In genomic region chr3:120795017-120795648, GRCh38 we compare ENCODE assay signal across 9 cellular contexts.
DNase-seq lines count a peak whose midpoint lies in the region; ATAC-seq and TF ChIP-seq lines count a peak whose summit lies in the region.
"Had no signal": no experiment of that assay in that cellular context is flagged by ENCODE, and none has a peak within 500 bp of the region (broad histone marks: within the 10 kb centered on the region; RNA-seq: fewer than 3 reads in every experiment).

No MANE protein-coding gene starts in this region.

- no peak overlapping the region for H3K4me3 ChIP-seq in astrocyte of the cerebellum (ENCODE audit: low read depth, low read length)
- H3K4me3 ChIP-seq: BLaER1 had no signal

- peak; percentile 94 for ATAC-seq in HG02610 (IDR thresholded peaks at IDR 0.05; ENCODE audit: unreplicated experiment)

- in situ Hi-C loops in astrocyte of the cerebellum (cut with HindIII; ENCODE audit: low sequenced_read_pairs) = no loop called here

- DNase-seq in NCI-H1417 (lab: John Stamatoyannopoulos, UW) = peak; percentile 28 to 75 (median 72)
- DNase-seq in NCI-H1417 treated with DMSO at 0.1 percent for 48 hours (lab: John Stamatoyannopoulos, UW) = no peak
- peak; percentile 26 for DNase-seq in NCI-H1048 (lab: John Stamatoyannopoulos, UW)
- peak; percentile 34 for DNase-seq in T-helper 22 cell (ENCODE audit: low read depth)
- DNase-seq in astrocyte of the cerebellum (ENCODE audit: low read depth) = peak; percentile 65
- peak; percentile 76 for DNase-seq in iPS-NIHi11 (ENCODE audit: low spot score)
- peak; percentile 62 to 68 for DNase-seq in stimulated activated CD4-positive, alpha-beta T cell treated with anti-CD3 and anti-CD28 coated beads, Interleukin-15, amount 100 ng/mL, for 1 hour (ENCODE audit: low read depth in 1 of 2, low spot score in 1 of 2)

- TF ChIP-seq CTCF in astrocyte of the cerebellum (IDR thresholded peaks at IDR 0.05; ENCODE audit: low read depth, low read length, missing control alignments) = peak; percentile 84
